21 cellular contexts compared by ENCODE assay signal in the genomic region with DNA sequence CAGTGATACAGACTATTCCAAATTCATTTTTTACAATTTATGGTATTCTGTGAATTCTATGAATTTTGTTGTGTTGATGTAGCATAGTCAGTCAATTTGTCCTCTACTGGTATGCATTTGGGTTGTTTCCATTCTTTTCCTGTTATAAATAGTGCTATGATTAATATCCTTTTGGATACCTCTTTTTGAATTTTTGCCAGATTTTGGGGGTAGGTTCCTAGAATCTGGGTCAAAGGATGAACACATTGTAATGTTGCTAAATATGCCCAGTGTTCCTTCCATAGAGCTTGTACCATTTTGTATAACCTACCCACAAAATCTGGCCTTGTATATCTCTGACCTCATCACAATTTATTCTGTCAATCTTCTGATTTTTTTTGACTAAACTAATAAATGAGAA. TPM values are rescaled to one million over a fixed set of nuclear protein-coding genes. Genes with fewer than 3 reads are reported as not detected.
DNase-seq lines count a peak whose midpoint lies in the region; ATAC-seq, FAIRE-seq and TF ChIP-seq lines count a peak whose summit lies in the region.
"Had no signal": no experiment of that assay in that cellular context is flagged by ENCODE, and none has a peak within 500 bp of the region (broad histone marks: within the 10 kb centered on the region; RNA-seq: fewer than 3 reads in every experiment).

No MANE protein-coding gene starts in this region.

- DNase-seq in GM03348 (ENCODE audit: low spot score) (peak; percentile 2), adipocyte (ENCODE audit: low read depth) (peak; percentile 14), fibroblast of pulmonary artery (ENCODE audit: low read depth) (peak; percentile 50), gastrocnemius medialis (no peak), type B pancreatic cell (ENCODE audit: extremely low spot score, unreplicated experiment) (no peak), DMS114 treated with DMSO at 0.1 percent for 48 hours (lab: John Stamatoyannopoulos, UW; ENCODE audit: unreplicated experiment) (no peak), pancreas (no peak)
- DNase-seq in activated effector memory CD4-positive, alpha-beta T cell treated with Interleukin-2 at 50 U/mL for 16 hours, result no peak
- DNase-seq: DMS153, IMR-90, Kasumi-1, NCI-H1417 treated with DMSO at 0.1 percent for 48 hours, NCI-H2029, NCI-H2171 treated with DMSO at 0.1 percent for 48 hours, NCI-H82, SK-N-SH had no signal

- H3K36me3 ChIP-seq in adipocyte (ENCODE audit: control insufficient read depth, insufficient read depth, low read length, severe bottlenecking) (no peaks in the 10 kb centered on the region), gastrocnemius medialis (no peaks in the 10 kb centered on the region), pancreas (no peaks in the 10 kb centered on the region)

- H3K27ac ChIP-seq in gastrocnemius medialis, result peak overlapping the region in 1 of 4 donors; percentile 0
- no peak overlapping the region for H3K27ac ChIP-seq in pancreas
- H3K27ac ChIP-seq: BLaER1 treated with 17β-estradiol and CSF1 and Interleukin-3, amounts not matched to agents 10 nM and 100 nM had no signal

- H3K4me1 ChIP-seq in adipocyte (ENCODE audit: control insufficient read depth, insufficient read depth, low read length) (peaks cover 44% of the 10 kb centered on the region), gastrocnemius medialis (peaks cover 0 to 14% of the 10 kb centered on the region in 2 donors), pancreas (no peaks in the 10 kb centered on the region)

- ATAC-seq in gastrocnemius medialis (peak; percentile 47 to 55), pancreas (no peak)
- ATAC-seq: GM23338, Panc1, Right ventricle myocardium inferior had no signal

- no peak overlapping the region for H3K9ac ChIP-seq in adipocyte (ENCODE audit: low read length)
- H3K9ac ChIP-seq: BLaER1 treated with 17β-estradiol and CSF1 and Interleukin-3, amounts not matched to agents 10 nM and 100 nM; SK-N-SH had no signal

- intact Hi-C loops in gastrocnemius medialis (cut with DNase I; ENCODE audit: low total_unique reads) (no loop called here), pancreas (cut with DNase I) (no loop called here)

- H3K9me3 ChIP-seq in adipocyte (ENCODE audit: control insufficient read depth, low read length) (no peaks in the 10 kb centered on the region), gastrocnemius medialis (no peaks in the 10 kb centered on the region), pancreas (no peaks in the 10 kb centered on the region)
- H3K9me3 ChIP-seq: SK-N-SH had no signal

- H3K36me3 Mint-ChIP-seq in type B pancreatic cell, result peaks cover 23% of the 10 kb centered on the region

- no peak for FAIRE-seq in pancreas (lab: Jason Lieb, UNC)
- FAIRE-seq: GM12892 had no signal

- no peaks in the 10 kb centered on the region for H3K27me3 Mint-ChIP-seq in type B pancreatic cell

- no peak overlapping the region for H3K4me3 Mint-ChIP-seq in type B pancreatic cell
- H3K4me3 Mint-ChIP-seq: GM23338 had no signal

- no peaks in the 10 kb centered on the region for H3K4me1 Mint-ChIP-seq in type B pancreatic cell (ENCODE audit: unreplicated experiment)
- H3K4me1 Mint-ChIP-seq: GM23338 had no signal

- H3K27ac Mint-ChIP-seq in type B pancreatic cell, result no peak overlapping the region
- H3K27ac Mint-ChIP-seq: GM23338 had no signal

- TF ChIP-seq POLR2A in gastrocnemius medialis (IDR thresholded peaks at IDR 0.05), result no peak

- H3K4me3 ChIP-seq in adipocyte (ENCODE audit: low read length) (no peak overlapping the region), fibroblast of pulmonary artery (replicated peaks; ENCODE audit: low read depth, low read length) (no peak overlapping the region), gastrocnemius medialis (no peak overlapping the region), pancreas (no peak overlapping the region)
- H3K4me3 ChIP-seq: BLaER1 treated with 17β-estradiol and CSF1 and Interleukin-3, amounts not matched to agents 10 nM and 100 nM; GM23338 had no signal

- H3K27me3 ChIP-seq in adipocyte (replicated peaks; ENCODE audit: control insufficient read depth, insufficient read depth, low read length) (no peaks in the 10 kb centered on the region), gastrocnemius medialis (no peaks in the 10 kb centered on the region), pancreas (no peaks in the 10 kb centered on the region)
- H3K27me3 ChIP-seq: BLaER1 treated with 17β-estradiol and CSF1 and Interleukin-3, amounts not matched to agents 10 nM and 100 nM had no signal

- TF ChIP-seq CTCF in fibroblast of pulmonary artery (IDR thresholded peaks at IDR 0.05; ENCODE audit: low read length, missing control alignments) (no peak), gastrocnemius medialis (IDR thresholded peaks at IDR 0.05 in 4 of 5, conservative IDR thresholded peaks at IDR 0.05 in 1 of 5) (no peak), type B pancreatic cell (conservative IDR thresholded peaks at IDR 0.05) (no peak), pancreas (IDR thresholded peaks at IDR 0.05) (no peak)

- H3K9me3 Mint-ChIP-seq in type B pancreatic cell, result no peaks in the 10 kb centered on the region
- H3K9me3 Mint-ChIP-seq: GM23338 had no signal

- in situ Hi-C loops in gastrocnemius medialis (cut with MboI; ENCODE audit: low sequenced_read_pairs in 4 of 4), result loop anchor here in 3 of 4 donors (25.0 kb wide), 3 partner anchors 293 to 743 kb away; no protein-coding TSS in a partner anchor

RNA-seq across cellular contexts. Expression of a gene that starts 44.4 kb away (rescaled TPM):
- total RNA-seq in gastrocnemius medialis (10 to 100 TPM in 1 of 4 donors, 1 to 10 TPM in 3; 6.0 to 14.5 (median 8.5) TPM), type B pancreatic cell (ENCODE audit: low replicate concordance) (27.2 and 31.1 TPM in 2 replicates), pancreas (10 to 100 TPM in 2 of 6 donors, 1 to 10 TPM in 4; 6.6 to 11.6 (median 8.4) TPM)
- 1 to 10 TPM; 2.7 to 4.3 TPM for polyA plus RNA-seq in pancreas

RNA-seq across cellular contexts. Expression of a gene that starts 46.3 kb away (rescaled TPM):
- 10 to 100 TPM in 2 of 4 donors, 1 to 10 TPM in 2; 7.8 to 12.5 (median 9.8) TPM for total RNA-seq in gastrocnemius medialis
- total RNA-seq in type B pancreatic cell (ENCODE audit: low replicate concordance), result 14.4 and 15.3 TPM in 2 replicates
- total RNA-seq in pancreas, result 10 to 100 TPM in 1 of 6 donors, 1 to 10 TPM in 5; 4.5 to 11.0 (median 6.7) TPM
- polyA plus RNA-seq in pancreas, result 1 to 10 TPM; 1.7 to 3.1 TPM

RNA-seq across cellular contexts. Expression of a gene that starts 46.5 kb away (rescaled TPM):
- total RNA-seq in gastrocnemius medialis (10 to 100 TPM; 25.9 to 47.3 (median 41.7) TPM), type B pancreatic cell (ENCODE audit: low replicate concordance) (53.4 and 88.9 TPM in 2 replicates), pancreas (10 to 100 TPM; 17.0 to 40.3 (median 21.1) TPM)
- polyA plus RNA-seq in pancreas, result 10 to 100 TPM; 20.0 to 32.1 TPM

Comparison
In these comparisons a context has a peak if more than half of its experiments do, and no peak if none do; other contexts are left out.
1. DNase-seq: peak in GM03348 (single experiment), adipocyte (single experiment) and fibroblast of pulmonary artery (single experiment); none in gastrocnemius medialis (0 of 2), activated effector memory CD4-positive, alpha-beta T cell treated with Interleukin-2 at 50 U/mL for 16 hours (single experiment), type B pancreatic cell (single experiment), DMS114 treated with DMSO at 0.1 percent for 48 hours (single experiment) and pancreas (0 of 6).
2. ATAC-seq: peak in gastrocnemius medialis (2 of 2); none in pancreas (0 of 4).